17 cellular contexts compared by ENCODE assay signal in genomic region chr14:73878436-73878835, GRCh38. TPM values are rescaled to one million over a fixed set of nuclear protein-coding genes. Genes with fewer than 3 reads are reported as not detected.
A peak's percentile ranks its signal among the peaks of the same experiment; 100 is the strongest.
DNase-seq lines count a peak whose midpoint lies in the region; ATAC-seq and TF ChIP-seq lines count a peak whose summit lies in the region.
"Had no signal": no experiment of that assay in that cellular context is flagged by ENCODE, and none has a peak within 500 bp of the region (broad histone marks: within the 10 kb centered on the region; RNA-seq: fewer than 3 reads in every experiment).

No MANE protein-coding gene starts in this region.

- no peaks in the 10 kb centered on the region for H3K4me1 ChIP-seq in fibroblast of lung (ENCODE audit: control insufficient read depth, extremely low read depth, insufficient read depth, low read length)
- H3K4me1 ChIP-seq: A549 had no signal

- DNase-seq in A172 (ENCODE audit: low spot score) = peak; percentile 28
- peak; percentile 84 for DNase-seq in ELR (ENCODE audit: low read depth)
- DNase-seq in RPMI7951 (ENCODE audit: low read depth) = peak; percentile 47
- DNase-seq in fibroblast of lung (ENCODE audit: low read depth in 2 of 2) = peak; percentile 58 to 79
- DNase-seq in activated CD4-positive, alpha-beta T cell treated with anti-CD3 and anti-CD28 coated beads, Interleukin-2, amount 50 U/mL, for 48 hours = no peak
- no peak for DNase-seq in GM20000 (ENCODE audit: low spot score)
- DNase-seq in AG20443 (ENCODE audit: low spot score) = no peak
- DNase-seq: Calu3; CD4-positive, CD25-positive, alpha-beta regulatory T cell; DND-41; NCI-H146; NCI-H2081 treated with DMSO at 0.1 percent for 48 hours; NCI-H2227 treated with DMSO at 0.1 percent for 48 hours; NCI-H69; SHP77 treated with DMSO at 0.1 percent for 48 hours had no signal

- no peaks in the 10 kb centered on the region for H3K27me3 ChIP-seq in fibroblast of lung (ENCODE audit: control insufficient read depth, insufficient read depth, low read length)

- H3K4me3 ChIP-seq in fibroblast of lung (replicated peaks in 1 of 4; ENCODE audit: control extremely low read depth in 1 of 4, insufficient read depth in 1 of 4, low read depth in 3 of 4, low read length in 4 of 4) = no peak overlapping the region
- H3K4me3 ChIP-seq: A549 had no signal

- no peaks in the 10 kb centered on the region for H4K20me1 ChIP-seq in fibroblast of lung (ENCODE audit: control insufficient read depth, extremely low read depth, insufficient read depth, low read length)

- no peak overlapping the region for H3K4me2 ChIP-seq in fibroblast of lung (ENCODE audit: extremely low read depth, insufficient read depth, low read length)
- H3K4me2 ChIP-seq: A549 had no signal

- TF ChIP-seq CTCF in fibroblast of lung (conservative IDR thresholded peaks at IDR 0.05 in 1 of 2, IDR thresholded peaks at IDR 0.05 in 1 of 2; ENCODE audit: low read depth in 1 of 2, low read length in 2 of 2) (no peak), GM20000 (IDR thresholded peaks at IDR 0.05; ENCODE audit: extremely low read depth, missing control alignments) (no peak)

- H2AFZ ChIP-seq in fibroblast of lung (ENCODE audit: low read length) = no peak overlapping the region

- no peaks in the 10 kb centered on the region for H3K36me3 ChIP-seq in fibroblast of lung (ENCODE audit: control insufficient read depth, insufficient read depth, low read length)

- no peak overlapping the region for H3K27ac ChIP-seq in fibroblast of lung (ENCODE audit: insufficient read depth, low read length)
- H3K27ac ChIP-seq: A549 had no signal

- ATAC-seq in GM21723 (IDR thresholded peaks at IDR 0.05; ENCODE audit: unreplicated experiment) = no peak
- ATAC-seq: A549 had no signal

- no peak overlapping the region for H3K9ac ChIP-seq in fibroblast of lung (ENCODE audit: insufficient read depth, low read length)

- no peaks in the 10 kb centered on the region for H3K79me2 ChIP-seq in fibroblast of lung (ENCODE audit: control insufficient read depth, insufficient read depth, low read length)

- H3K9me3 ChIP-seq in fibroblast of lung (ENCODE audit: control insufficient read depth, insufficient read depth, low read depth, low read length) = no peaks in the 10 kb centered on the region
- H3K9me3 ChIP-seq: A549 had no signal

RNA-seq across cellular contexts. Expression of gene ZNF410, which starts 8.2 kb away (rescaled TPM):
- 46.6 and 52.7 TPM in 2 replicates for total RNA-seq in A172 (2014; rRNA removed; shearing (Covaris generic))
- 64.9 and 67.9 TPM in 2 replicates for total RNA-seq in RPMI7951 (2014; rRNA removed; shearing (Covaris generic))
- 71.4 and 80.4 TPM in 2 replicates for total RNA-seq in fibroblast of lung
- polyA plus RNA-seq in fibroblast of lung = 45.7 and 46.5 TPM in 2 replicates
- polyA plus RNA-seq in fibroblast of lung (2012) = 28.2 and 30.2 TPM in 2 replicates
- polyA minus RNA-seq in fibroblast of lung (ENCODE audit: low replicate concordance) = 36.3 and 53.6 TPM in 2 replicates

RNA-seq across cellular contexts. Expression of gene PTGR2, which starts 26.8 kb away (rescaled TPM):
- 6.1 and 6.2 TPM in 2 replicates for total RNA-seq in A172 (2014; rRNA removed; shearing (Covaris generic))
- 4.9 and 5.1 TPM in 2 replicates for total RNA-seq in RPMI7951 (2014; rRNA removed; shearing (Covaris generic))
- 7.2 and 7.9 TPM in 2 replicates for total RNA-seq in fibroblast of lung
- 5.6 and 5.7 TPM in 2 replicates for polyA plus RNA-seq in fibroblast of lung
- 3.3 and 5.2 TPM in 2 replicates for polyA plus RNA-seq in fibroblast of lung (2012)
- 0.07 and 0.27 TPM in 2 replicates for polyA minus RNA-seq in fibroblast of lung (ENCODE audit: low replicate concordance)

Comparison
In these comparisons a context has a peak if more than half of its experiments do, and no peak if none do; other contexts are left out.
1. DNase-seq: peak in A172 (single experiment), ELR (single experiment), RPMI7951 (single experiment) and fibroblast of lung (2 of 2); none in activated CD4-positive, alpha-beta T cell treated with anti-CD3 and anti-CD28 coated beads, Interleukin-2, amount 50 U/mL, for 48 hours (0 of 2), GM20000 (single experiment) and AG20443 (single experiment).